Comparison of ENCODE assay signal across 26 cellular contexts in genomic region chr11:73235236-73235786, GRCh38. TPM values are rescaled to one million over a fixed set of nuclear protein-coding genes. Genes with fewer than 3 reads are reported as not detected.
DNase-seq lines count a peak whose midpoint lies in the region; ATAC-seq, FAIRE-seq and TF ChIP-seq lines count a peak whose summit lies in the region.
"Had no signal": no experiment of that assay in that cellular context is flagged by ENCODE, and none has a peak within 500 bp of the region (broad histone marks: within the 10 kb centered on the region; RNA-seq: fewer than 3 reads in every experiment).

No MANE protein-coding gene starts in this region.

- H2BK5ac ChIP-seq in neuronal stem cell (ENCODE audit: low read length): no peak overlapping the region

- no peak overlapping the region for H2BK12ac ChIP-seq in neuronal stem cell (ENCODE audit: low read length)

- H3K14ac ChIP-seq in neuronal stem cell (ENCODE audit: low read length): no peak overlapping the region

- dilution Hi-C loops in mammary epithelial cell (cut with HindIII; ENCODE audit: low sequenced_read_pairs): loop anchor here (5.0 kb wide), 1 partner anchor 58 kb away; no protein-coding TSS in a partner anchor

- DNase-seq in mammary epithelial cell: no peak
- no peak for DNase-seq in breast epithelium (ENCODE audit: low spot score in 2 of 2)
- no peak for DNase-seq in PC-3
- no peak for DNase-seq in neuronal stem cell (ENCODE audit: low spot score)
- peak; percentile 1 for DNase-seq in upper lobe of right lung
- DNase-seq in D721Med (ENCODE audit: insufficient read length, low spot score): no peak
- DNase-seq in posterior vena cava (ENCODE audit: low spot score): no peak
- DNase-seq: C1 segment of cervical spinal cord; Calu3; CD8-positive, alpha-beta memory T cell; GDM1; GOT3; HCEC 1CT; MV-4-11; NCI-H1105 treated with DMSO at 0.1 percent for 48 hours; NCI-H2029 treated with DMSO at 0.1 percent for 48 hours; NCI-H226; NCI-H510A treated with DMSO at 0.1 percent for 48 hours; NCI-H748 treated with DMSO at 0.1 percent for 48 hours; NK-92 treated with Interleukin-12 subunit alpha and Interleukin-12 subunit beta, amount 100 ng/mL, for 24 hours; SJCRH30 had no signal

- H3K9me3 ChIP-seq in mammary epithelial cell (replicated peaks; ENCODE audit: insufficient read depth, low read length): no peaks in the 10 kb centered on the region
- no peaks in the 10 kb centered on the region for H3K9me3 ChIP-seq in breast epithelium
- H3K9me3 ChIP-seq in PC-3 (ENCODE audit: low read length): no peaks in the 10 kb centered on the region
- no peaks in the 10 kb centered on the region for H3K9me3 ChIP-seq in neuronal stem cell (replicated peaks in 1 of 2; ENCODE audit: control insufficient read depth in 2 of 2, insufficient read depth in 1 of 2, low read depth in 1 of 2, low read length in 2 of 2)
- H3K9me3 ChIP-seq in upper lobe of right lung: no peaks in the 10 kb centered on the region
- H3K9me3 ChIP-seq: SJCRH30 had no signal

- peak overlapping the region; percentile 20 for H2AK5ac ChIP-seq in neuronal stem cell (ENCODE audit: low read depth, low read length)

- peaks cover 38% of the 10 kb centered on the region for H3K4me1 ChIP-seq in mammary epithelial cell (ENCODE audit: insufficient read depth, low read length)
- H3K4me1 ChIP-seq in breast epithelium: no peaks in the 10 kb centered on the region
- peaks cover 37% of the 10 kb centered on the region for H3K4me1 ChIP-seq in PC-3 (ENCODE audit: insufficient read depth, low read length)
- H3K4me1 ChIP-seq in neuronal stem cell (ENCODE audit: control insufficient read depth in 2 of 2, insufficient read depth in 1 of 2, low read depth in 1 of 2, low read length in 2 of 2): peaks cover 2 to 7% of the 10 kb centered on the region in 2 donors
- peaks cover 11% of the 10 kb centered on the region for H3K4me1 ChIP-seq in upper lobe of right lung

- WGBS in mammary epithelial cell (ENCODE audit: low coverage, missing lambda C conversion rate): 96% methylated on average over 3 of the region's 8 CpGs
- no CpG with 5 or more reads among the region's 8 CpGs for WGBS in neuronal stem cell (ENCODE audit: extremely low coverage in 2 of 2, insufficient read length in 2 of 2, insufficient replicate concordance in 1 of 2), 2 donors

- no peaks in the 10 kb centered on the region for H3K9me2 ChIP-seq in PC-3 (replicated peaks; ENCODE audit: low read length)

- no peak overlapping the region for H3K23ac ChIP-seq in neuronal stem cell (ENCODE audit: low read depth, low read length, poor library complexity)

- ATAC-seq in PC-3: no peak
- ATAC-seq in upper lobe of right lung: no peak
- ATAC-seq in HG03135 (IDR thresholded peaks at IDR 0.05; ENCODE audit: unreplicated experiment): no peak
- ATAC-seq: Panc1 had no signal

- TSS peak; percentile 8 for BruUV-seq in mammary epithelial cell (replicated peaks; lab: Mats Ljungman, UMichigan)
- TSS peak; percentile 3 for BruUV-seq in PC-3 (replicated peaks; lab: Mats Ljungman, UMichigan)

- no peak overlapping the region for H3K18ac ChIP-seq in neuronal stem cell (ENCODE audit: low read length)

- no peaks in the 10 kb centered on the region for H3F3A ChIP-seq in PC-3 (ENCODE audit: low read length, unreplicated experiment)

- H3K27ac ChIP-seq in mammary epithelial cell (ENCODE audit: insufficient read depth, low read depth, low read length): no peak overlapping the region
- H3K27ac ChIP-seq in breast epithelium: no peak overlapping the region
- H3K27ac ChIP-seq in PC-3 (ENCODE audit: low read length): no peak overlapping the region
- no peak overlapping the region for H3K27ac ChIP-seq in neuronal stem cell (replicated peaks; ENCODE audit: low read length)
- no peak overlapping the region for H3K27ac ChIP-seq in upper lobe of right lung
- H3K27ac ChIP-seq: 22Rv1, SJCRH30 had no signal

- H3K27me3 ChIP-seq in mammary epithelial cell (ENCODE audit: insufficient read depth, low read length): no peaks in the 10 kb centered on the region
- no peaks in the 10 kb centered on the region for H3K27me3 ChIP-seq in breast epithelium
- H3K27me3 ChIP-seq in PC-3 (ENCODE audit: low read length): no peaks in the 10 kb centered on the region
- peaks cover 0 to 8% (median 0%) of the 10 kb centered on the region in 3 experiments for H3K27me3 ChIP-seq in neuronal stem cell (ENCODE audit: control insufficient read depth in 3 of 3, insufficient read depth in 3 of 3, low read depth in 1 of 3, low read length in 3 of 3)
- no peaks in the 10 kb centered on the region for H3K27me3 ChIP-seq in upper lobe of right lung
- H3K27me3 ChIP-seq: SJCRH30 had no signal

- H3K9ac ChIP-seq in mammary epithelial cell (ENCODE audit: insufficient read depth, low read length) (no peak overlapping the region), PC-3 (ENCODE audit: low read length) (no peak overlapping the region), neuronal stem cell (ENCODE audit: low read depth, low read length, poor library complexity) (no peak overlapping the region)

- H4K20me1 ChIP-seq in mammary epithelial cell (ENCODE audit: insufficient read depth, low read length) (no peaks in the 10 kb centered on the region), PC-3 (ENCODE audit: low read length) (no peaks in the 10 kb centered on the region)

- H2BK120ac ChIP-seq in neuronal stem cell (ENCODE audit: low read depth, low read length): no peak overlapping the region

- no peak overlapping the region for H3K4ac ChIP-seq in neuronal stem cell (ENCODE audit: low read length)

- no peak overlapping the region for H4K91ac ChIP-seq in neuronal stem cell (ENCODE audit: low read depth, low read length, poor library complexity)

- no peak overlapping the region for H2BK15ac ChIP-seq in neuronal stem cell (ENCODE audit: low read length)

- intact Hi-C loops in mammary epithelial cell (cut with micrococcal nuclease): no loop called here
- intact Hi-C loops in breast epithelium (cut with DNase I; ENCODE audit: low total_unique reads): no loop called here
- intact Hi-C loops in PC-3 (cut with micrococcal nuclease): no loop called here
- intact Hi-C loops in upper lobe of right lung (cut with DNase I): loop anchor here (10.0 kb wide), 1 partner anchor 51 kb away; no protein-coding TSS in a partner anchor
- intact Hi-C loops in posterior vena cava (cut with DNase I): no loop called here

- CTCF ChIA-PET in mammary epithelial cell (lab: Charles Lee; ENCODE audit: low non-redundant PET): interaction anchor here (2.1 kb wide), 1 partner anchor 49 kb away, joined by 18 read pairs; no protein-coding TSS in a partner anchor
- CTCF ChIA-PET in PC-3 (lab: Charles Lee): interaction anchor here (2.2 kb wide), 1 partner anchor 49 kb away, joined by 32 read pairs; no protein-coding TSS in a partner anchor

- in situ Hi-C loops in mammary epithelial cell (cut with MboI; ENCODE audit: low sequenced_read_pairs in 2 of 2): loop anchor here in 1 of 2 donors (5.0 kb wide), 1 partner anchor 48 kb away; no protein-coding TSS in a partner anchor

- H2AFZ ChIP-seq in mammary epithelial cell (ENCODE audit: low read depth, low read length): no peak overlapping the region
- no peak overlapping the region for H2AFZ ChIP-seq in PC-3 (ENCODE audit: low read length)
- no peak overlapping the region for H2AFZ ChIP-seq in neuronal stem cell (ENCODE audit: low read length)

- no peak overlapping the region for H4K8ac ChIP-seq in neuronal stem cell (ENCODE audit: low read depth, low read length)

- POLR2A ChIA-PET in PC-3 (lab: Charles Lee; ENCODE audit: unreplicated experiment): no interaction called here

- peaks cover 5% of the 10 kb centered on the region for H3K79me1 ChIP-seq in neuronal stem cell (ENCODE audit: low read depth, low read length)

- TF ChIP-seq CTCF in mammary epithelial cell (conservative IDR thresholded peaks at IDR 0.05 in 1 of 2, IDR thresholded peaks at IDR 0.05 in 1 of 2; ENCODE audit: extremely low read depth in 1 of 2, insufficient read depth in 1 of 2, low read depth in 1 of 2, low read length in 2 of 2): no peak
- no peak for TF ChIP-seq CTCF in breast epithelium (IDR thresholded peaks at IDR 0.05)
- no peak for TF ChIP-seq CTCF in PC-3 (conservative IDR thresholded peaks at IDR 0.05; ENCODE audit: low read depth, low read length)
- TF ChIP-seq CTCF in upper lobe of right lung (IDR thresholded peaks at IDR 0.05): no peak
- no peak for TF ChIP-seq CTCF in D721Med (IDR thresholded peaks at IDR 0.05; ENCODE audit: insufficient read depth, missing control alignments)

- FAIRE-seq in D721Med (lab: Jason Lieb, UNC): no peak
- FAIRE-seq: GM18507 had no signal

- H3K36me3 ChIP-seq in mammary epithelial cell (ENCODE audit: insufficient read depth, low read length) (peaks cover 3% of the 10 kb centered on the region), breast epithelium (no peaks in the 10 kb centered on the region), PC-3 (ENCODE audit: low read depth, low read length) (peaks cover 43% of the 10 kb centered on the region), neuronal stem cell (replicated peaks in 1 of 2; ENCODE audit: control insufficient read depth in 2 of 2, insufficient read depth in 2 of 2, low read length in 2 of 2) (no peaks in the 10 kb centered on the region), upper lobe of right lung (no peaks in the 10 kb centered on the region)
- H3K36me3 ChIP-seq: SJCRH30 had no signal

- TF ChIP-seq POLR2A in breast epithelium (IDR thresholded peaks at IDR 0.05): no peak

- H3K79me2 ChIP-seq in mammary epithelial cell (ENCODE audit: insufficient read depth, low read length): peaks cover 3% of the 10 kb centered on the region
- H3K79me2 ChIP-seq in PC-3 (ENCODE audit: low read length): peaks cover 8% of the 10 kb centered on the region; the same call in 1 of the 2 replicates

- H3K4me3 ChIP-seq in mammary epithelial cell (replicated peaks in 1 of 3; ENCODE audit: insufficient read depth in 1 of 3, low read depth in 2 of 3, low read length in 3 of 3): no peak overlapping the region
- no peak overlapping the region for H3K4me3 ChIP-seq in breast epithelium
- H3K4me3 ChIP-seq in PC-3 (ENCODE audit: low read length): no peak overlapping the region
- H3K4me3 ChIP-seq in neuronal stem cell (ENCODE audit: low read length in 2 of 2): no peak overlapping the region
- no peak overlapping the region for H3K4me3 ChIP-seq in upper lobe of right lung
- H3K4me3 ChIP-seq: SJCRH30 had no signal

- H3K4me2 ChIP-seq in mammary epithelial cell (ENCODE audit: insufficient read depth, low read depth, low read length): no peak overlapping the region
- no peak overlapping the region for H3K4me2 ChIP-seq in PC-3 (ENCODE audit: low read length)
- H3K4me2 ChIP-seq in neuronal stem cell (ENCODE audit: insufficient read depth, low read length, poor library complexity, severe bottlenecking): no peak overlapping the region

RNA-seq across cellular contexts. Expression of gene P2RY2, which starts 17.2 kb away (rescaled TPM):
- total RNA-seq in mammary epithelial cell: 10 to 100 TPM in 1 of 2 donors, 1 to 10 TPM in 1; 7.8 to 21.6 TPM
- 27.6 TPM for polyA plus RNA-seq in mammary epithelial cell
- 31.5 TPM for polyA minus RNA-seq in mammary epithelial cell
- total RNA-seq in breast epithelium: 1 to 10 TPM in 2 of 3 donors, under 1 TPM in 1; 0.32 to 7.6 (median 5.2) TPM
- 54.8 and 72.9 TPM in 2 replicates for total RNA-seq in PC-3 (2014; rRNA removed)
- 1.2 TPM for polyA plus RNA-seq in neuronal stem cell (2013, experiment 1 of 2)
- polyA plus RNA-seq in neuronal stem cell (2013, experiment 2 of 2): 1.2 TPM
- 7.4 TPM for total RNA-seq in upper lobe of right lung
- total RNA-seq in posterior vena cava: 1 to 10 TPM in 1 of 2 donors, under 1 TPM in 1; 0.74 to 3.1 TPM
- total RNA-seq: CD8-positive, alpha-beta memory T cell; SJCRH30 had no signal
- polyA plus RNA-seq: CD8-positive, alpha-beta memory T cell had no signal

RNA-seq across cellular contexts. Expression of gene P2RY6, which starts 36.8 kb away (rescaled TPM):
- under 1 TPM; under 0.01 to 0.28 TPM for total RNA-seq in mammary epithelial cell
- 0.46 TPM for polyA plus RNA-seq in mammary epithelial cell
- not detected for polyA minus RNA-seq in mammary epithelial cell
- total RNA-seq in breast epithelium: 1 to 10 TPM; 1.6 to 3.4 (median 1.9) TPM
- 1.6 and 2.0 TPM in 2 replicates for total RNA-seq in PC-3 (2014; rRNA removed)
- polyA plus RNA-seq in neuronal stem cell (2013, experiment 1 of 2): 0.14 TPM
- polyA plus RNA-seq in neuronal stem cell (2013, experiment 2 of 2): 0.17 TPM
- 3.2 TPM for total RNA-seq in upper lobe of right lung
- total RNA-seq in posterior vena cava: 1 to 10 TPM; 2.5 to 4.9 TPM
- total RNA-seq: Calu3, SJCRH30 had no signal
- polyA plus RNA-seq: CD8-positive, alpha-beta memory T cell; IgD-negative memory B cell had no signal
